Comparison of ENCODE assay signal across 15 cellular contexts in genomic region chr1:208065862-208066261, GRCh38.
DNase-seq lines count a peak whose midpoint lies in the region; ATAC-seq and TF ChIP-seq lines count a peak whose summit lies in the region.
"Had no signal": no experiment of that assay in that cellular context is flagged by ENCODE, and none has a peak within 500 bp of the region (broad histone marks: within the 10 kb centered on the region; RNA-seq: fewer than 3 reads in every experiment).

No MANE protein-coding gene starts in this region.

- DNase-seq in Ammon's horn (ENCODE audit: low spot score) = peak; percentile 73
- peak; percentile 32 for DNase-seq in KBM-7
- peak; percentile 81 for DNase-seq in medulla oblongata (ENCODE audit: extremely low spot score)
- DNase-seq in naive thymus-derived CD8-positive, alpha-beta T cell = no peak
- DNase-seq: activated CD4-positive, alpha-beta T cell treated with anti-CD3 and anti-CD28 coated beads for 4 hours; Calu3; cortex of kidney; esophagus squamous epithelium; NCI-H1417; T-helper 17 cell had no signal

- H3K27ac ChIP-seq in angular gyrus (ENCODE audit: low read depth, low read length) = peak overlapping the region; percentile 31
- H3K27ac ChIP-seq: esophagus squamous epithelium had no signal

- no peak for ATAC-seq in GM21526 (IDR thresholded peaks at IDR 0.05; ENCODE audit: low FRiP score, unreplicated experiment)
- ATAC-seq in naive thymus-derived CD8-positive, alpha-beta T cell = no peak
- no peak for ATAC-seq in GM18867 (IDR thresholded peaks at IDR 0.05; ENCODE audit: unreplicated experiment)
- no peak for ATAC-seq in SK-N-SH treated with all-trans-retinoic acid at 6 μM for 48 hours
- ATAC-seq: T-helper 17 cell had no signal

- no peaks in the 10 kb centered on the region for H3K36me3 Mint-ChIP-seq in naive thymus-derived CD8-positive, alpha-beta T cell

- peaks cover 0 to 12% (median 0%) of the 10 kb centered on the region in 5 donors for H3K27me3 Mint-ChIP-seq in naive thymus-derived CD8-positive, alpha-beta T cell
- H3K27me3 Mint-ChIP-seq: stimulated activated naive CD8-positive, alpha-beta T cell treated with anti-CD3 and anti-CD28 coated beads, Interleukin-15, Interleukin-2, amounts not matched to agents 100 ng/mL and 50 ng/mL, for 24 hours had no signal

- POLR2A ChIA-PET in naive thymus-derived CD8-positive, alpha-beta T cell (lab: Charles Lee) = no interaction called here

- in situ Hi-C loops in KBM-7 (cut with MboI; ENCODE audit: low pct_unique_long_range_greater_than_20kb, low sequenced_read_pairs) = no loop called here

- H3K9me3 Mint-ChIP-seq in naive thymus-derived CD8-positive, alpha-beta T cell = no peaks in the 10 kb centered on the region
- H3K9me3 Mint-ChIP-seq: stimulated activated naive CD8-positive, alpha-beta T cell treated with anti-CD3 and anti-CD28 coated beads, Interleukin-15, Interleukin-2, amounts not matched to agents 100 ng/mL and 50 ng/mL, for 24 hours had no signal

- peaks cover 0 to 4% (median 0%) of the 10 kb centered on the region in 4 donors for H3K4me1 Mint-ChIP-seq in naive thymus-derived CD8-positive, alpha-beta T cell

- no peak overlapping the region for H3K27ac Mint-ChIP-seq in naive thymus-derived CD8-positive, alpha-beta T cell
- H3K27ac Mint-ChIP-seq: stimulated activated naive CD8-positive, alpha-beta T cell treated with anti-CD3 and anti-CD28 coated beads, Interleukin-15, Interleukin-2, amounts not matched to agents 100 ng/mL and 50 ng/mL, for 24 hours; T-helper 17 cell had no signal

- no peak overlapping the region for H3K4me3 Mint-ChIP-seq in naive thymus-derived CD8-positive, alpha-beta T cell
- H3K4me3 Mint-ChIP-seq: stimulated activated naive CD8-positive, alpha-beta T cell treated with anti-CD3 and anti-CD28 coated beads, Interleukin-15, Interleukin-2, amounts not matched to agents 100 ng/mL and 50 ng/mL, for 24 hours; T-helper 17 cell had no signal

TF ChIP-seq in SK-N-SH treated with all-trans-retinoic acid at 6 μM for 48 hours, 23 proteins besides CTCF, POLR2A, EP300 and RAD21:
- TF ChIP-seq ZNF70 (CRISPR knock-in tag; IDR thresholded peaks at IDR 0.05) = no peak
- TF ChIP-seq TCF4 (CRISPR knock-in tag; IDR thresholded peaks at IDR 0.05; ENCODE audit: borderline replicate concordance) = no peak
- TF ChIP-seq TSHZ2 (CRISPR knock-in tag; IDR thresholded peaks at IDR 0.05) = no peak
- TF ChIP-seq ZC3H10 (CRISPR knock-in tag; IDR thresholded peaks at IDR 0.05) = no peak
- no peak for TF ChIP-seq POU6F1 (CRISPR knock-in tag; IDR thresholded peaks at IDR 0.05; ENCODE audit: borderline replicate concordance, low read depth)
- TF ChIP-seq GLIS3 (CRISPR knock-in tag; IDR thresholded peaks at IDR 0.05) = no peak
- TF ChIP-seq CSDC2 (CRISPR knock-in tag; IDR thresholded peaks at IDR 0.05) = no peak
- TF ChIP-seq ZNF565 (CRISPR knock-in tag; conservative IDR thresholded peaks at IDR 0.05; ENCODE audit: low read depth) = no peak
- no peak for TF ChIP-seq BACH2 (CRISPR knock-in tag; IDR thresholded peaks at IDR 0.05; ENCODE audit: borderline replicate concordance)

Comparison
In these comparisons a context has a peak if more than half of its experiments do, and no peak if none do; other contexts are left out.
1. DNase-seq: peak in Ammon's horn (single experiment), KBM-7 (single experiment) and medulla oblongata (single experiment); none in naive thymus-derived CD8-positive, alpha-beta T cell (0 of 10).